Comparison of ENCODE assay signal across 8 cellular contexts in genomic region chr4:76213415-76214268, GRCh38. TPM values are rescaled to one million over a fixed set of nuclear protein-coding genes. Genes with fewer than 3 reads are reported as not detected.
DNase-seq lines count a peak whose midpoint lies in the region; ATAC-seq and TF ChIP-seq lines count a peak whose summit lies in the region.

A gene with protein sequence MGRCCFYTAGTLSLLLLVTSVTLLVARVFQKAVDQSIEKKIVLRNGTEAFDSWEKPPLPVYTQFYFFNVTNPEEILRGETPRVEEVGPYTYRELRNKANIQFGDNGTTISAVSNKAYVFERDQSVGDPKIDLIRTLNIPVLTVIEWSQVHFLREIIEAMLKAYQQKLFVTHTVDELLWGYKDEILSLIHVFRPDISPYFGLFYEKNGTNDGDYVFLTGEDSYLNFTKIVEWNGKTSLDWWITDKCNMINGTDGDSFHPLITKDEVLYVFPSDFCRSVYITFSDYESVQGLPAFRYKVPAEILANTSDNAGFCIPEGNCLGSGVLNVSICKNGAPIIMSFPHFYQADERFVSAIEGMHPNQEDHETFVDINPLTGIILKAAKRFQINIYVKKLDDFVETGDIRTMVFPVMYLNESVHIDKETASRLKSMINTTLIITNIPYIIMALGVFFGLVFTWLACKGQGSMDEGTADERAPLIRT (minus strand): TSS chr4:76213824. CDS start chr4:76213543, 281 bp downstream.

- H3K27me3 ChIP-seq in HL-60 (ENCODE audit: insufficient read depth, poor library complexity, severe bottlenecking) (no peaks in the 10 kb centered on the region), OCI-LY3 (ENCODE audit: low read depth, low read length) (peaks cover 30% of the 10 kb centered on the region), muscle layer of duodenum (ENCODE audit: low read depth, low read length) (no peaks in the 10 kb centered on the region)

- peak within 1 kb of the TSS; percentile 64 for H3K27ac Mint-ChIP-seq in Calu3 (ENCODE audit: unreplicated experiment)
- H3K27ac Mint-ChIP-seq in stimulated activated memory B cell treated with anti-CD40 and anti-IgM and Interleukin-4, amounts not matched to agents 10 μg/mL and 1 μg/mL and 100 μg/mL, for 72 hours: peak within 1 kb of the TSS; percentile 81

- peak within 1 kb of the TSS; percentile 86 for H2AFZ ChIP-seq in OCI-LY3 (ENCODE audit: low read depth, low read length)

- no TSS peak for BruUV-seq in Calu3 (replicated peaks; lab: Mats Ljungman, UMichigan)

- H3K27ac ChIP-seq in HL-60 (replicated peaks) (peak within 1 kb of the TSS; percentile 79), OCI-LY3 (ENCODE audit: low read length) (peak within 1 kb of the TSS; percentile 61), muscle layer of duodenum (ENCODE audit: low read length) (peak within 1 kb of the TSS; percentile 94)

- ATAC-seq in GM19467 (IDR thresholded peaks at IDR 0.05; ENCODE audit: unreplicated experiment) (peak; percentile 72), esophagus mucosa (peak; percentile 91)
- peak; percentile 78 to 81 for ATAC-seq in activated T-cell treated with anti-CD3 and anti-CD28 coated beads, Interleukin-2, amount 50 U/mL, for 4 hours
- peak; percentile 91 for ATAC-seq in stimulated activated memory B cell treated with anti-CD40 and anti-IgM and Interleukin-4, amounts not matched to agents 10 μg/mL and 1 μg/mL and 100 μg/mL, for 72 hours

- DNase-seq in Calu3 (peak; percentile 82), HL-60 (ENCODE audit: low read depth in 1 of 2, low spot score in 1 of 2) (peak; percentile 75 to 76)
- DNase-seq in activated T-cell treated with anti-CD3 and anti-CD28 coated beads, Interleukin-2, amount 50 U/mL, for 4 hours: peak; percentile 52

- intact Hi-C loops in Calu3 (cut with micrococcal nuclease; ENCODE audit: unreplicated experiment): no loop called here

- CTCF ChIA-PET in Calu3 (lab: Charles Lee): interaction anchor here (1.7 kb wide), 1 partner anchor 34 kb away, joined by 4 read pairs; no protein-coding TSS in a partner anchor

- peaks cover 60% of the 10 kb centered on the region for H3K4me1 Mint-ChIP-seq in Calu3 (ENCODE audit: low read depth, unreplicated experiment)
- peaks cover 39% of the 10 kb centered on the region for H3K4me1 Mint-ChIP-seq in activated T-cell treated with anti-CD3 and anti-CD28 coated beads, Interleukin-2, amount 50 U/mL, for 4 hours (ENCODE audit: low read depth)
- H3K4me1 Mint-ChIP-seq in stimulated activated memory B cell treated with anti-CD40 and anti-IgM and Interleukin-4, amounts not matched to agents 10 μg/mL and 1 μg/mL and 100 μg/mL, for 72 hours: peaks cover 57% of the 10 kb centered on the region

- H3K9me3 Mint-ChIP-seq in Calu3 (ENCODE audit: low read depth, unreplicated experiment): no peaks in the 10 kb centered on the region
- H3K9me3 Mint-ChIP-seq in activated T-cell treated with anti-CD3 and anti-CD28 coated beads, Interleukin-2, amount 50 U/mL, for 4 hours: no peaks in the 10 kb centered on the region
- no peaks in the 10 kb centered on the region for H3K9me3 Mint-ChIP-seq in stimulated activated memory B cell treated with anti-CD40 and anti-IgM and Interleukin-4, amounts not matched to agents 10 μg/mL and 1 μg/mL and 100 μg/mL, for 72 hours

- no peaks in the 10 kb centered on the region for H3K9me3 ChIP-seq in OCI-LY3 (ENCODE audit: insufficient read depth, low read length)
- no peaks in the 10 kb centered on the region for H3K9me3 ChIP-seq in muscle layer of duodenum (ENCODE audit: control insufficient read depth in 1 of 2, low read length in 2 of 2)

- no peaks in the 10 kb centered on the region for H3K27me3 Mint-ChIP-seq in Calu3 (ENCODE audit: unreplicated experiment)
- H3K27me3 Mint-ChIP-seq in activated T-cell treated with anti-CD3 and anti-CD28 coated beads, Interleukin-2, amount 50 U/mL, for 4 hours (ENCODE audit: low read depth): no peaks in the 10 kb centered on the region
- no peaks in the 10 kb centered on the region for H3K27me3 Mint-ChIP-seq in stimulated activated memory B cell treated with anti-CD40 and anti-IgM and Interleukin-4, amounts not matched to agents 10 μg/mL and 1 μg/mL and 100 μg/mL, for 72 hours

- no peaks in the 10 kb centered on the region for H3K79me2 ChIP-seq in OCI-LY3 (ENCODE audit: low read length)

- no peak for TF ChIP-seq CTCF in Calu3 (IDR thresholded peaks at IDR 0.05; ENCODE audit: unreplicated experiment)
- TF ChIP-seq CTCF in HL-60 (IDR thresholded peaks at IDR 0.05; ENCODE audit: insufficient read depth, low read length): no peak
- TF ChIP-seq CTCF in OCI-LY3 (IDR thresholded peaks at IDR 0.05; ENCODE audit: low read depth, low read length): no peak

- peaks cover 5% of the 10 kb centered on the region for H4K20me1 ChIP-seq in OCI-LY3 (ENCODE audit: insufficient read depth, low read length)

- H3K36me3 Mint-ChIP-seq in Calu3 (ENCODE audit: insufficient read depth, unreplicated experiment): peaks cover 15% of the 10 kb centered on the region
- no peaks in the 10 kb centered on the region for H3K36me3 Mint-ChIP-seq in activated T-cell treated with anti-CD3 and anti-CD28 coated beads, Interleukin-2, amount 50 U/mL, for 4 hours (ENCODE audit: insufficient read depth)
- no peaks in the 10 kb centered on the region for H3K36me3 Mint-ChIP-seq in stimulated activated memory B cell treated with anti-CD40 and anti-IgM and Interleukin-4, amounts not matched to agents 10 μg/mL and 1 μg/mL and 100 μg/mL, for 72 hours

- peak within 1 kb of the TSS; percentile 67 for H3K9ac ChIP-seq in OCI-LY3 (ENCODE audit: low read length)

- peak within 1 kb of the TSS; percentile 71 for H3K4me3 Mint-ChIP-seq in Calu3 (ENCODE audit: low read depth, unreplicated experiment)
- H3K4me3 Mint-ChIP-seq in activated T-cell treated with anti-CD3 and anti-CD28 coated beads, Interleukin-2, amount 50 U/mL, for 4 hours: peak within 1 kb of the TSS; percentile 86
- peak within 1 kb of the TSS; percentile 89 for H3K4me3 Mint-ChIP-seq in stimulated activated memory B cell treated with anti-CD40 and anti-IgM and Interleukin-4, amounts not matched to agents 10 μg/mL and 1 μg/mL and 100 μg/mL, for 72 hours

- peak within 1 kb of the TSS; percentile 96 for H3K4me2 ChIP-seq in OCI-LY3 (ENCODE audit: low read length)

- peaks cover 46% of the 10 kb centered on the region for H3K4me1 ChIP-seq in OCI-LY3 (ENCODE audit: low read length)
- H3K4me1 ChIP-seq in muscle layer of duodenum (ENCODE audit: control insufficient read depth in 1 of 2, insufficient read depth in 2 of 2, low read length in 2 of 2): peaks cover 37 to 39% of the 10 kb centered on the region in 2 donors

- peak within 1 kb of the TSS; percentile 67 for H3K4me3 ChIP-seq in HL-60 (replicated peaks; ENCODE audit: insufficient read depth, low read length)
- H3K4me3 ChIP-seq in OCI-LY3 (ENCODE audit: low read length): peak within 1 kb of the TSS; percentile 89
- H3K4me3 ChIP-seq in muscle layer of duodenum (ENCODE audit: low read depth in 1 of 2, low read length in 2 of 2): peak within 1 kb of the TSS; percentile 79 to 81

- H3K36me3 ChIP-seq in OCI-LY3 (replicated peaks; ENCODE audit: low read depth, low read length) (no peaks in the 10 kb centered on the region), muscle layer of duodenum (ENCODE audit: control insufficient read depth in 1 of 2, insufficient read depth in 2 of 2, low read length in 2 of 2) (no peaks in the 10 kb centered on the region)

RNA-seq across cellular contexts. Expression of the gene that starts here (rescaled TPM):
- 87.3 and 109 TPM in 2 replicates for total RNA-seq in Calu3 (2022)
- total RNA-seq in activated T-cell treated with anti-CD3 and anti-CD28 coated beads, Interleukin-2, amount 50 U/mL, for 4 hours: 1 to 10 TPM; 3.5 to 5.3 (median 4.6) TPM
- 70.0 TPM for total RNA-seq in esophagus mucosa

Comparison
In these comparisons a context has a peak if more than half of its experiments do, and no peak if none do; other contexts are left out.
1. Peak in every context shown above with its lines: DNase-seq, ATAC-seq, H3K4me3 ChIP-seq and H3K27ac ChIP-seq.
2. RNA of the gene that starts here (total RNA-seq): 87.3 to 109 TPM in Calu3 and 70.0 TPM in esophagus mucosa (single experiment); 3.5 to 5.3 TPM in activated T-cell treated with anti-CD3 and anti-CD28 coated beads, Interleukin-2, amount 50 U/mL, for 4 hours; every median in the first group is over 10 times any median in the second.